Comparison of ENCODE assay signal across 31 cellular contexts in genomic region chr4:1904042-1904441, GRCh38.
"Had no signal": no experiment of that assay in that cellular context is flagged by ENCODE, and none has a peak within 500 bp of the region (broad histone marks: within the 10 kb centered on the region; RNA-seq: fewer than 3 reads in every experiment).

No MANE protein-coding gene starts in this region.

- H3K27ac ChIP-seq: brain microvascular endothelial cell, KMS-11, Peyer's patch, SJSA1 had no signal

- H3K9me3 ChIP-seq: Peyer's patch, SJSA1, SK-N-SH had no signal

- H3K9ac ChIP-seq: KMS-11, SK-N-SH had no signal

- H3K4me3 ChIP-seq: Peyer's patch, SJSA1 had no signal

- ATAC-seq: activated T-cell treated with anti-CD3 and anti-CD28 coated beads, Interleukin-2, amount 50 U/mL, for 72 hours; activated T-helper 17 cell treated with anti-CD3 and anti-CD28 coated beads, Interleukin-2, amount 50 U/mL, for 72 hours; PC-3 had no signal

- H3K4me2 ChIP-seq: KMS-11, SK-N-SH had no signal

- DNase-seq: activated CD4-positive, alpha-beta T cell treated with anti-CD3 and anti-CD28 coated beads, Interleukin-2, amount 10 ng/mL, durations not matched to agents 24 days and 14 days; activated CD4-positive, alpha-beta T cell treated with anti-CD3 and anti-CD28 coated beads, Interleukin-2, amount 50 U/mL, for 4 hours; activated gamma-delta T cell treated with Interleukin-2 at 50 U/mL for 16 hours; activated naive CD4-positive, alpha-beta T cell treated with anti-CD3 and anti-CD28 coated beads, Interleukin-2, amount 50 U/mL, for 16 hours; activated naive CD8-positive, alpha-beta T cell treated with anti-CD3 and anti-CD28 coated beads for 36 hours; activated T-cell treated with anti-CD3 and anti-CD28 coated beads, Interleukin-2, amount 50 U/mL, for 1 hour; activated T-cell treated with anti-CD3 and anti-CD28 coated beads, Interleukin-2, amount 50 U/mL, for 72 hours; amniotic stem cell; brain microvascular endothelial cell; central memory CD4-positive, alpha-beta T cell; MM.1S; MV-4-11; NCI-H1092; NCI-H1436 treated with DMSO at 0.1 percent for 48 hours; NCI-H1694 treated with DMSO at 0.1 percent for 48 hours; NCI-H2029; NCI-H2107; NCI-H2171; NCI-H446; NCI-H510A treated with DMSO at 0.1 percent for 48 hours; NCI-H526 treated with DMSO at 0.1 percent for 48 hours; NCI-H774; NK-92 treated with Interleukin-12 subunit alpha and Interleukin-12 subunit beta, amount 100 ng/mL, for 24 hours; PC-3; Peyer's patch; RPMI8226; SHP77 treated with DMSO at 0.1 percent for 48 hours; SK-N-SH had no signal

- H3K27me3 ChIP-seq: brain microvascular endothelial cell, Peyer's patch, SJSA1 had no signal
